Comparison of ENCODE assay signal across 7 cellular contexts in genomic region chr14:77800814-77801213, GRCh38. TPM values are rescaled to one million over a fixed set of nuclear protein-coding genes. Genes with fewer than 3 reads are reported as not detected.
DNase-seq lines count a peak whose midpoint lies in the region; ATAC-seq and TF ChIP-seq lines count a peak whose summit lies in the region.

No MANE protein-coding gene starts in this region.

- H3K36me3 Mint-ChIP-seq in activated CD8-positive, alpha-beta T cell treated with anti-CD3 and anti-CD28 coated beads for 36 hours (ENCODE audit: low read depth) = no peaks in the 10 kb centered on the region
- no peaks in the 10 kb centered on the region for H3K36me3 Mint-ChIP-seq in stimulated activated memory B cell treated with anti-CD40 and anti-IgM and Interleukin-4, amounts not matched to agents 10 μg/mL and 1 μg/mL and 100 μg/mL, for 72 hours

- no peak for ATAC-seq in activated CD8-positive, alpha-beta T cell treated with anti-CD3 and anti-CD28 coated beads for 36 hours
- ATAC-seq in stimulated activated memory B cell treated with anti-CD40 and anti-IgM and Interleukin-4, amounts not matched to agents 10 μg/mL and 1 μg/mL and 100 μg/mL, for 72 hours = no peak
- no peak for ATAC-seq in GM19351 (IDR thresholded peaks at IDR 0.05; ENCODE audit: unreplicated experiment)
- ATAC-seq in GM19467 (IDR thresholded peaks at IDR 0.05; ENCODE audit: unreplicated experiment) = no peak
- ATAC-seq in GM21526 (IDR thresholded peaks at IDR 0.05; ENCODE audit: low FRiP score, unreplicated experiment) = no peak

- no peak for DNase-seq in HL-60 (ENCODE audit: low read depth in 1 of 2, low spot score in 1 of 2)
- no peak for DNase-seq in activated CD8-positive, alpha-beta T cell treated with anti-CD3 and anti-CD28 coated beads for 36 hours

- no peaks in the 10 kb centered on the region for H3K36me3 ChIP-seq in iPS-15b (ENCODE audit: control insufficient read depth, insufficient read depth, low read length)

- peak overlapping the region; percentile 73 for H3K9ac ChIP-seq in iPS-15b (ENCODE audit: low read depth, low read length)

- POLR2A ChIA-PET in activated CD8-positive, alpha-beta T cell treated with anti-CD3 and anti-CD28 coated beads for 36 hours (lab: Charles Lee) = interaction anchor here (0.7 kb wide), 1 partner anchor 40 kb away, joined by 4 read pairs; no protein-coding TSS in a partner anchor

- peak overlapping the region; percentile 66 for H3K27ac ChIP-seq in HL-60 (replicated peaks)

- no peaks in the 10 kb centered on the region for H3K9me3 ChIP-seq in iPS-15b (ENCODE audit: control insufficient read depth, insufficient read depth, low read length)

- H3K4me1 ChIP-seq in iPS-15b (ENCODE audit: control insufficient read depth, insufficient read depth, low read length) = peaks cover 8% of the 10 kb centered on the region

- H3K4me3 Mint-ChIP-seq in activated CD8-positive, alpha-beta T cell treated with anti-CD3 and anti-CD28 coated beads for 36 hours = peak overlapping the region; percentile 82
- H3K4me3 Mint-ChIP-seq in stimulated activated memory B cell treated with anti-CD40 and anti-IgM and Interleukin-4, amounts not matched to agents 10 μg/mL and 1 μg/mL and 100 μg/mL, for 72 hours = peak overlapping the region; percentile 86

- H3K27me3 ChIP-seq in HL-60 (ENCODE audit: insufficient read depth, poor library complexity, severe bottlenecking) (no peaks in the 10 kb centered on the region), iPS-15b (ENCODE audit: control insufficient read depth, insufficient read depth, low read length) (no peaks in the 10 kb centered on the region)

- H3K27me3 Mint-ChIP-seq in activated CD8-positive, alpha-beta T cell treated with anti-CD3 and anti-CD28 coated beads for 36 hours = no peaks in the 10 kb centered on the region
- H3K27me3 Mint-ChIP-seq in stimulated activated memory B cell treated with anti-CD40 and anti-IgM and Interleukin-4, amounts not matched to agents 10 μg/mL and 1 μg/mL and 100 μg/mL, for 72 hours = no peaks in the 10 kb centered on the region

- peak overlapping the region; percentile 59 for H3K4me3 ChIP-seq in HL-60 (replicated peaks; ENCODE audit: insufficient read depth, low read length)
- H3K4me3 ChIP-seq in iPS-15b (ENCODE audit: low read depth, low read length) = peak overlapping the region; percentile 82

- peaks cover 3% of the 10 kb centered on the region for H3K4me1 Mint-ChIP-seq in activated CD8-positive, alpha-beta T cell treated with anti-CD3 and anti-CD28 coated beads for 36 hours (ENCODE audit: low read depth)
- H3K4me1 Mint-ChIP-seq in stimulated activated memory B cell treated with anti-CD40 and anti-IgM and Interleukin-4, amounts not matched to agents 10 μg/mL and 1 μg/mL and 100 μg/mL, for 72 hours = peaks cover 10% of the 10 kb centered on the region

- intact Hi-C loops in activated CD8-positive, alpha-beta T cell treated with anti-CD3 and anti-CD28 coated beads for 36 hours (cut with micrococcal nuclease) = loop anchor here (1.0 kb wide), 1 partner anchor 40 kb away; the partner anchor contains the start of gene SNW1

- CTCF ChIA-PET in activated CD8-positive, alpha-beta T cell treated with anti-CD3 and anti-CD28 coated beads for 36 hours (lab: Charles Lee) = interaction anchor here (1.9 kb wide), 1 partner anchor 40 kb away, joined by 7 read pairs; the partner anchor contains the start of gene SNW1

- peak overlapping the region; percentile 91 for H3K27ac Mint-ChIP-seq in activated CD8-positive, alpha-beta T cell treated with anti-CD3 and anti-CD28 coated beads for 36 hours
- peak overlapping the region; percentile 90 for H3K27ac Mint-ChIP-seq in stimulated activated memory B cell treated with anti-CD40 and anti-IgM and Interleukin-4, amounts not matched to agents 10 μg/mL and 1 μg/mL and 100 μg/mL, for 72 hours

- no peaks in the 10 kb centered on the region for H3K9me3 Mint-ChIP-seq in activated CD8-positive, alpha-beta T cell treated with anti-CD3 and anti-CD28 coated beads for 36 hours
- no peaks in the 10 kb centered on the region for H3K9me3 Mint-ChIP-seq in stimulated activated memory B cell treated with anti-CD40 and anti-IgM and Interleukin-4, amounts not matched to agents 10 μg/mL and 1 μg/mL and 100 μg/mL, for 72 hours

- TF ChIP-seq CTCF in HL-60 (IDR thresholded peaks at IDR 0.05; ENCODE audit: insufficient read depth, low read length) = no peak
- TF ChIP-seq CTCF in activated CD8-positive, alpha-beta T cell treated with anti-CD3 and anti-CD28 coated beads for 36 hours (IDR thresholded peaks at IDR 0.05) = no peak

RNA-seq across cellular contexts. Expression of gene ADCK1, which starts 0.9 kb away (rescaled TPM):
- 1 to 10 TPM; 5.2 to 5.6 TPM for total RNA-seq in activated CD8-positive, alpha-beta T cell treated with anti-CD3 and anti-CD28 coated beads for 36 hours

RNA-seq across cellular contexts. Expression of gene SNW1, which starts 39.9 kb away (rescaled TPM):
- 100 to 1,000 TPM in 1 of 2 experiments, 10 to 100 TPM in 1; 95.2 to 121 TPM for total RNA-seq in activated CD8-positive, alpha-beta T cell treated with anti-CD3 and anti-CD28 coated beads for 36 hours
